ENCODE assay signal across 1 cellular context in genomic region chr16:28210979-28211505, GRCh38.
TF ChIP-seq lines count a peak whose summit lies in the region.

No MANE protein-coding gene starts in this region.

TF ChIP-seq in HepG2, 621 proteins besides CTCF, POLR2A, EP300 and RAD21 (continued from another document and continues in another):
- TF ChIP-seq, protein P1, sequence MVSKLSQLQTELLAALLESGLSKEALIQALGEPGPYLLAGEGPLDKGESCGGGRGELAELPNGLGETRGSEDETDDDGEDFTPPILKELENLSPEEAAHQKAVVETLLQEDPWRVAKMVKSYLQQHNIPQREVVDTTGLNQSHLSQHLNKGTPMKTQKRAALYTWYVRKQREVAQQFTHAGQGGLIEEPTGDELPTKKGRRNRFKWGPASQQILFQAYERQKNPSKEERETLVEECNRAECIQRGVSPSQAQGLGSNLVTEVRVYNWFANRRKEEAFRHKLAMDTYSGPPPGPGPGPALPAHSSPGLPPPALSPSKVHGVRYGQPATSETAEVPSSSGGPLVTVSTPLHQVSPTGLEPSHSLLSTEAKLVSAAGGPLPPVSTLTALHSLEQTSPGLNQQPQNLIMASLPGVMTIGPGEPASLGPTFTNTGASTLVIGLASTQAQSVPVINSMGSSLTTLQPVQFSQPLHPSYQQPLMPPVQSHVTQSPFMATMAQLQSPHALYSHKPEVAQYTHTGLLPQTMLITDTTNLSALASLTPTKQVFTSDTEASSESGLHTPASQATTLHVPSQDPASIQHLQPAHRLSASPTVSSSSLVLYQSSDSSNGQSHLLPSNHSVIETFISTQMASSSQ (IDR thresholded peaks at IDR 0.05; ENCODE audit: low read depth): no peak
- TF ChIP-seq, protein P1 (CRISPR knock-in tag; IDR thresholded peaks at IDR 0.05; ENCODE audit: borderline replicate concordance): no peak
- TF ChIP-seq SOX5 (CRISPR knock-in tag; IDR thresholded peaks at IDR 0.05; ENCODE audit: borderline replicate concordance): 0 out of 2 replicates have a peak, but pooled peaks have one; percentile 9
- peak; percentile 85 for TF ChIP-seq DMAP1 (CRISPR knock-in tag; IDR thresholded peaks at IDR 0.05)
- peak; percentile 57; the same call in 1 of the 2 replicates for TF ChIP-seq ZFP36L1 (CRISPR knock-in tag; IDR thresholded peaks at IDR 0.05)
- TF ChIP-seq RARA (CRISPR knock-in tag; IDR thresholded peaks at IDR 0.05): peak; percentile 23; the same call in 1 of the 2 replicates
- TF ChIP-seq ZBTB7A (CRISPR knock-in tag; IDR thresholded peaks at IDR 0.05): peak; percentile 81
- peak; percentile 84 for TF ChIP-seq TGIF2 (CRISPR knock-in tag; IDR thresholded peaks at IDR 0.05)
- TF ChIP-seq, protein P2, sequence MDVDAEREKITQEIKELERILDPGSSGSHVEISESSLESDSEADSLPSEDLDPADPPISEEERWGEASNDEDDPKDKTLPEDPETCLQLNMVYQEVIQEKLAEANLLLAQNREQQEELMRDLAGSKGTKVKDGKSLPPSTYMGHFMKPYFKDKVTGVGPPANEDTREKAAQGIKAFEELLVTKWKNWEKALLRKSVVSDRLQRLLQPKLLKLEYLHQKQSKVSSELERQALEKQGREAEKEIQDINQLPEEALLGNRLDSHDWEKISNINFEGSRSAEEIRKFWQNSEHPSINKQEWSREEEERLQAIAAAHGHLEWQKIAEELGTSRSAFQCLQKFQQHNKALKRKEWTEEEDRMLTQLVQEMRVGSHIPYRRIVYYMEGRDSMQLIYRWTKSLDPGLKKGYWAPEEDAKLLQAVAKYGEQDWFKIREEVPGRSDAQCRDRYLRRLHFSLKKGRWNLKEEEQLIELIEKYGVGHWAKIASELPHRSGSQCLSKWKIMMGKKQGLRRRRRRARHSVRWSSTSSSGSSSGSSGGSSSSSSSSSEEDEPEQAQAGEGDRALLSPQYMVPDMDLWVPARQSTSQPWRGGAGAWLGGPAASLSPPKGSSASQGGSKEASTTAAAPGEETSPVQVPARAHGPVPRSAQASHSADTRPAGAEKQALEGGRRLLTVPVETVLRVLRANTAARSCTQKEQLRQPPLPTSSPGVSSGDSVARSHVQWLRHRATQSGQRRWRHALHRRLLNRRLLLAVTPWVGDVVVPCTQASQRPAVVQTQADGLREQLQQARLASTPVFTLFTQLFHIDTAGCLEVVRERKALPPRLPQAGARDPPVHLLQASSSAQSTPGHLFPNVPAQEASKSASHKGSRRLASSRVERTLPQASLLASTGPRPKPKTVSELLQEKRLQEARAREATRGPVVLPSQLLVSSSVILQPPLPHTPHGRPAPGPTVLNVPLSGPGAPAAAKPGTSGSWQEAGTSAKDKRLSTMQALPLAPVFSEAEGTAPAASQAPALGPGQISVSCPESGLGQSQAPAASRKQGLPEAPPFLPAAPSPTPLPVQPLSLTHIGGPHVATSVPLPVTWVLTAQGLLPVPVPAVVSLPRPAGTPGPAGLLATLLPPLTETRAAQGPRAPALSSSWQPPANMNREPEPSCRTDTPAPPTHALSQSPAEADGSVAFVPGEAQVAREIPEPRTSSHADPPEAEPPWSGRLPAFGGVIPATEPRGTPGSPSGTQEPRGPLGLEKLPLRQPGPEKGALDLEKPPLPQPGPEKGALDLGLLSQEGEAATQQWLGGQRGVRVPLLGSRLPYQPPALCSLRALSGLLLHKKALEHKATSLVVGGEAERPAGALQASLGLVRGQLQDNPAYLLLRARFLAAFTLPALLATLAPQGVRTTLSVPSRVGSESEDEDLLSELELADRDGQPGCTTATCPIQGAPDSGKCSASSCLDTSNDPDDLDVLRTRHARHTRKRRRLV (CRISPR knock-in tag; IDR thresholded peaks at IDR 0.05): no peak
- TF ChIP-seq ZNF354B (CRISPR knock-in tag; IDR thresholded peaks at IDR 0.05): no peak
- TF ChIP-seq ZNF383 (CRISPR knock-in tag; IDR thresholded peaks at IDR 0.05; ENCODE audit: borderline replicate concordance): no peak
- TF ChIP-seq NR3C1 (CRISPR knock-in tag; IDR thresholded peaks at IDR 0.05): no peak
- peak; percentile 53; the same call in 1 of the 2 replicates for TF ChIP-seq KDM5B (CRISPR knock-in tag; IDR thresholded peaks at IDR 0.05; ENCODE audit: borderline replicate concordance)
- peak; percentile 73; the same call in 1 of the 2 replicates for TF ChIP-seq ZNF616 (CRISPR knock-in tag; IDR thresholded peaks at IDR 0.05; ENCODE audit: low read depth)
- TF ChIP-seq SMARCE1 (IDR thresholded peaks at IDR 0.05; ENCODE audit: borderline replicate concordance): no peak
- TF ChIP-seq TEAD3 (CRISPR knock-in tag; optimal IDR thresholded peaks at IDR 0.05; ENCODE audit: borderline replicate concordance): peak; percentile 45
- peak; percentile 85 for TF ChIP-seq ZNF563 (CRISPR knock-in tag; IDR thresholded peaks at IDR 0.05)
- TF ChIP-seq KMT2A (CRISPR knock-in tag; IDR thresholded peaks at IDR 0.05): peak; percentile 80
- TF ChIP-seq, protein P3, sequence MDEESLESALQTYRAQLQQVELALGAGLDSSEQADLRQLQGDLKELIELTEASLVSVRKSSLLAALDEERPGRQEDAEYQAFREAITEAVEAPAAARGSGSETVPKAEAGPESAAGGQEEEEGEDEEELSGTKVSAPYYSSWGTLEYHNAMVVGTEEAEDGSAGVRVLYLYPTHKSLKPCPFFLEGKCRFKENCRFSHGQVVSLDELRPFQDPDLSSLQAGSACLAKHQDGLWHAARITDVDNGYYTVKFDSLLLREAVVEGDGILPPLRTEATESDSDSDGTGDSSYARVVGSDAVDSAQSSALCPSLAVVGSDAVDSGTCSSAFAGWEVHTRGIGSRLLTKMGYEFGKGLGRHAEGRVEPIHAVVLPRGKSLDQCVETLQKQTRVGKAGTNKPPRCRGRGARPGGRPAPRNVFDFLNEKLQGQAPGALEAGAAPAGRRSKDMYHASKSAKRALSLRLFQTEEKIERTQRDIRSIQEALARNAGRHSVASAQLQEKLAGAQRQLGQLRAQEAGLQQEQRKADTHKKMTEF (CRISPR knock-in tag; IDR thresholded peaks at IDR 0.05): peak; percentile 73
- TF ChIP-seq ZSCAN20 (CRISPR knock-in tag; IDR thresholded peaks at IDR 0.05; ENCODE audit: borderline replicate concordance): no peak
- peak; percentile 72 for TF ChIP-seq ZFX (CRISPR knock-in tag; IDR thresholded peaks at IDR 0.05; ENCODE audit: low read depth)
- TF ChIP-seq, protein P4, sequence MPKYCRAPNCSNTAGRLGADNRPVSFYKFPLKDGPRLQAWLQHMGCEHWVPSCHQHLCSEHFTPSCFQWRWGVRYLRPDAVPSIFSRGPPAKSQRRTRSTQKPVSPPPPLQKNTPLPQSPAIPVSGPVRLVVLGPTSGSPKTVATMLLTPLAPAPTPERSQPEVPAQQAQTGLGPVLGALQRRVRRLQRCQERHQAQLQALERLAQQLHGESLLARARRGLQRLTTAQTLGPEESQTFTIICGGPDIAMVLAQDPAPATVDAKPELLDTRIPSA (CRISPR knock-in tag; IDR thresholded peaks at IDR 0.05; ENCODE audit: borderline replicate concordance): 0 out of 2 replicates have a peak, but pooled peaks have one; percentile 45
- no peak for TF ChIP-seq TEF (CRISPR knock-in tag; IDR thresholded peaks at IDR 0.05)
- 0 out of 2 replicates have a peak, but pooled peaks have one; percentile 59 for TF ChIP-seq DNMT3B (CRISPR knock-in tag; conservative IDR thresholded peaks at IDR 0.05)
- TF ChIP-seq MLX (CRISPR knock-in tag; IDR thresholded peaks at IDR 0.05): 0 out of 2 replicates have a peak, but pooled peaks have one; percentile 54
- no peak for TF ChIP-seq NAIF1 (CRISPR knock-in tag; IDR thresholded peaks at IDR 0.05; ENCODE audit: borderline replicate concordance)
- TF ChIP-seq, protein P5, sequence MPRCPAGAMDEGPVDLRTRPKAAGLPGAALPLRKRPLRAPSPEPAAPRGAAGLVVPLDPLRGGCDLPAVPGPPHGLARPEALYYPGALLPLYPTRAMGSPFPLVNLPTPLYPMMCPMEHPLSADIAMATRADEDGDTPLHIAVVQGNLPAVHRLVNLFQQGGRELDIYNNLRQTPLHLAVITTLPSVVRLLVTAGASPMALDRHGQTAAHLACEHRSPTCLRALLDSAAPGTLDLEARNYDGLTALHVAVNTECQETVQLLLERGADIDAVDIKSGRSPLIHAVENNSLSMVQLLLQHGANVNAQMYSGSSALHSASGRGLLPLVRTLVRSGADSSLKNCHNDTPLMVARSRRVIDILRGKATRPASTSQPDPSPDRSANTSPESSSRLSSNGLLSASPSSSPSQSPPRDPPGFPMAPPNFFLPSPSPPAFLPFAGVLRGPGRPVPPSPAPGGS (CRISPR knock-in tag; IDR thresholded peaks at IDR 0.05): 0 out of 2 replicates have a peak, but pooled peaks have one; percentile 41
- TF ChIP-seq NFKB2 (CRISPR knock-in tag; IDR thresholded peaks at IDR 0.05; ENCODE audit: borderline replicate concordance): peak; percentile 42; the same call in 1 of the 2 replicates
- TF ChIP-seq SETDB1 (CRISPR knock-in tag; IDR thresholded peaks at IDR 0.05; ENCODE audit: borderline replicate concordance): no peak
- no peak; the same call in 1 of the 2 replicates for TF ChIP-seq ZNF674 (CRISPR knock-in tag; IDR thresholded peaks at IDR 0.05; ENCODE audit: low read depth)
- 0 out of 2 replicates have a peak, but pooled peaks have one; percentile 9 for TF ChIP-seq ZNF775 (CRISPR knock-in tag; IDR thresholded peaks at IDR 0.05; ENCODE audit: borderline replicate concordance)
- 0 out of 2 replicates have a peak, but pooled peaks have one; percentile 40 for TF ChIP-seq ZNF878 (CRISPR knock-in tag; IDR thresholded peaks at IDR 0.05)
- TF ChIP-seq NCOA5 (CRISPR knock-in tag; IDR thresholded peaks at IDR 0.05): no peak
- 0 out of 2 replicates have a peak, but pooled peaks have one; percentile 51 for TF ChIP-seq ZNF792 (CRISPR knock-in tag; IDR thresholded peaks at IDR 0.05)
- TF ChIP-seq SKIL (CRISPR knock-in tag; IDR thresholded peaks at IDR 0.05; ENCODE audit: borderline replicate concordance): no peak
- TF ChIP-seq CBX5 (CRISPR knock-in tag; IDR thresholded peaks at IDR 0.05; ENCODE audit: borderline replicate concordance): peak; percentile 79
- peak; percentile 69 for TF ChIP-seq DRAP1 (CRISPR knock-in tag; IDR thresholded peaks at IDR 0.05)
- 0 out of 2 replicates have a peak, but pooled peaks have one; percentile 41 for TF ChIP-seq SSRP1 (CRISPR knock-in tag; IDR thresholded peaks at IDR 0.05)
- TF ChIP-seq, protein P6, sequence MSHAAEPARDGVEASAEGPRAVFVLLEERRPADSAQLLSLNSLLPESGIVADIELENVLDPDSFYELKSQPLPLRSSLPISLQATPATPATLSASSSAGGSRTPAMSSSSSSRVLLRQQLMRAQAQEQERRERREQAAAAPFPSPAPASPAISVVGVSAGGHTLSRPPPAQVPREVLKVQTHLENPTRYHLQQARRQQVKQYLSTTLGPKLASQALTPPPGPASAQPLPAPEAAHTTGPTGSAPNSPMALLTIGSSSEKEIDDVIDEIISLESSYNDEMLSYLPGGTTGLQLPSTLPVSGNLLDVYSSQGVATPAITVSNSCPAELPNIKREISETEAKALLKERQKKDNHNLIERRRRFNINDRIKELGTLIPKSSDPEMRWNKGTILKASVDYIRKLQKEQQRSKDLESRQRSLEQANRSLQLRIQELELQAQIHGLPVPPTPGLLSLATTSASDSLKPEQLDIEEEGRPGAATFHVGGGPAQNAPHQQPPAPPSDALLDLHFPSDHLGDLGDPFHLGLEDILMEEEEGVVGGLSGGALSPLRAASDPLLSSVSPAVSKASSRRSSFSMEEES (CRISPR knock-in tag; IDR thresholded peaks at IDR 0.05): peak; percentile 40; the same call in 1 of the 2 replicates
- TF ChIP-seq RCOR2 (CRISPR knock-in tag; IDR thresholded peaks at IDR 0.05): peak; percentile 45; the same call in 1 of the 2 replicates
- no peak for TF ChIP-seq FOXA3 (CRISPR knock-in tag; IDR thresholded peaks at IDR 0.05)
- TF ChIP-seq SP5 (CRISPR knock-in tag; IDR thresholded peaks at IDR 0.05; ENCODE audit: borderline replicate concordance, low read depth): no peak
- no peak for TF ChIP-seq NBN (conservative IDR thresholded peaks at IDR 0.05)
- 0 out of 2 replicates have a peak, but pooled peaks have one; percentile 58 for TF ChIP-seq ETV6 (CRISPR knock-in tag; conservative IDR thresholded peaks at IDR 0.05)
- no peak; the same call in 1 of the 2 replicates for TF ChIP-seq ZNF430 (CRISPR knock-in tag; IDR thresholded peaks at IDR 0.05)
- TF ChIP-seq PAX8 (CRISPR knock-in tag; IDR thresholded peaks at IDR 0.05; ENCODE audit: borderline replicate concordance): 0 out of 2 replicates have a peak, but pooled peaks have one; percentile 8
